In genomic region chrX:155262970-155263754, GRCh38 we compare ENCODE assay signal across 8 cellular contexts. TPM values are rescaled to one million over a fixed set of nuclear protein-coding genes. Genes with fewer than 3 reads are reported as not detected.
DNase-seq lines count a peak whose midpoint lies in the region; ATAC-seq, FAIRE-seq and TF ChIP-seq lines count a peak whose summit lies in the region.

No MANE protein-coding gene starts in this region.

- DNase-seq in activated B cell treated with CpG ODN at 0.5 μM for 24 hours = no peak
- no peak for DNase-seq in mesothelial cell of epicardium (ENCODE audit: low spot score in 2 of 2, unreplicated experiment in 2 of 2)
- no peak for DNase-seq in AG08395 (ENCODE audit: low spot score)
- DNase-seq in prostate gland (ENCODE audit: low spot score) = no peak

- H3K27ac Mint-ChIP-seq in activated B cell treated with CpG ODN at 0.5 μM for 24 hours (peak overlapping the region; percentile 90), mesothelial cell of epicardium (no peak overlapping the region)

- peaks cover 22% of the 10 kb centered on the region for H3K4me1 Mint-ChIP-seq in activated B cell treated with CpG ODN at 0.5 μM for 24 hours
- H3K4me1 Mint-ChIP-seq in mesothelial cell of epicardium = peaks cover 2% of the 10 kb centered on the region

- no peaks in the 10 kb centered on the region for H3K9me3 ChIP-seq in prostate gland

- WGBS in prostate gland = 33% methylated on average over 5 of the region's 5 CpGs

- H3K9me3 Mint-ChIP-seq in activated B cell treated with CpG ODN at 0.5 μM for 24 hours (no peaks in the 10 kb centered on the region), mesothelial cell of epicardium (peaks cover 22% of the 10 kb centered on the region)

- H3K27ac ChIP-seq in prostate gland = no peak overlapping the region

- POLR2A ChIA-PET in activated B cell treated with CpG ODN at 0.5 μM for 24 hours (lab: Charles Lee) = interaction anchor here (1.6 kb wide), 1 partner anchor 46 kb away, joined by 7 read pairs; no protein-coding TSS in a partner anchor

- H3K4me3 Mint-ChIP-seq in activated B cell treated with CpG ODN at 0.5 μM for 24 hours (peak overlapping the region; percentile 90), mesothelial cell of epicardium (peak overlapping the region; percentile 66)

- H3K4me1 ChIP-seq in prostate gland (replicated peaks) = no peaks in the 10 kb centered on the region

- no peaks in the 10 kb centered on the region for H3K27me3 ChIP-seq in prostate gland (replicated peaks; ENCODE audit: insufficient read depth)

- peaks cover 17% of the 10 kb centered on the region for H3K36me3 Mint-ChIP-seq in activated B cell treated with CpG ODN at 0.5 μM for 24 hours (ENCODE audit: low read depth)
- H3K36me3 Mint-ChIP-seq in mesothelial cell of epicardium = no peaks in the 10 kb centered on the region

- peak; percentile 51 for FAIRE-seq in G401.6 (lab: Jason Lieb, UNC)

- TF ChIP-seq CTCF in activated B cell treated with CpG ODN at 0.5 μM for 24 hours (IDR thresholded peaks at IDR 0.05) (no peak), mesothelial cell of epicardium (IDR thresholded peaks at IDR 0.05; ENCODE audit: unreplicated experiment) (no peak), prostate gland (IDR thresholded peaks at IDR 0.05) (no peak)

- CTCF ChIA-PET in activated B cell treated with CpG ODN at 0.5 μM for 24 hours (lab: Charles Lee) = no interaction called here

- no peaks in the 10 kb centered on the region for H3K36me3 ChIP-seq in prostate gland

- peak; percentile 40 for ATAC-seq in HG02870 (IDR thresholded peaks at IDR 0.05; ENCODE audit: unreplicated experiment)
- no peak for ATAC-seq in activated B cell treated with CpG ODN at 0.5 μM for 24 hours (ENCODE audit: low read depth)
- no peak for ATAC-seq in HG03025 (IDR thresholded peaks at IDR 0.05; ENCODE audit: low FRiP score, unreplicated experiment)
- ATAC-seq in HG02981 (IDR thresholded peaks at IDR 0.05; ENCODE audit: unreplicated experiment) = no peak

- H3K27me3 Mint-ChIP-seq in activated B cell treated with CpG ODN at 0.5 μM for 24 hours (no peaks in the 10 kb centered on the region), mesothelial cell of epicardium (ENCODE audit: low read depth) (no peaks in the 10 kb centered on the region)

- H3K4me3 ChIP-seq in prostate gland = no peak overlapping the region

- no peak for TF ChIP-seq POLR2A in prostate gland (IDR thresholded peaks at IDR 0.05)

- intact Hi-C loops in activated B cell treated with CpG ODN at 0.5 μM for 24 hours (cut with micrococcal nuclease) (loop anchor here (5.0 kb wide), 1 partner anchor 236 kb away; the partner anchor contains the start of gene FUNDC2), prostate gland (cut with DNase I) (no loop called here)

RNA-seq across cellular contexts. Expression of gene RAB39B, which starts 1.1 kb away (rescaled TPM):
- total RNA-seq in activated B cell treated with CpG ODN at 0.5 μM for 24 hours (7.9 and 8.1 TPM in 2 replicates), mesothelial cell of epicardium (1.6 to 1.9 TPM (median 1.7 TPM) in 3 replicates), prostate gland (1 to 10 TPM; 2.5 to 3.6 TPM)

RNA-seq across cellular contexts. Expression of gene VBP1, which starts 46.9 kb away (rescaled TPM):
- 40.6 and 43.9 TPM in 2 replicates for total RNA-seq in activated B cell treated with CpG ODN at 0.5 μM for 24 hours
- 31.2 to 35.2 TPM (median 32.2 TPM) in 3 replicates for total RNA-seq in mesothelial cell of epicardium
- total RNA-seq in prostate gland = 10 to 100 TPM; 20.8 to 32.2 TPM
